Comparison of ENCODE assay signal across 8 cellular contexts in genomic region chr18:68714356-68714706, GRCh38. TPM values are rescaled to one million over a fixed set of nuclear protein-coding genes. Genes with fewer than 3 reads are reported as not detected.
A peak's percentile ranks its signal among the peaks of the same experiment; 100 is the strongest.
DNase-seq lines count a peak whose midpoint lies in the region; ATAC-seq and TF ChIP-seq lines count a peak whose summit lies in the region.

No MANE protein-coding gene starts in this region.

- peaks cover 7% of the 10 kb centered on the region for H4K20me1 ChIP-seq in neural progenitor cell (ENCODE audit: low read depth)

- TF ChIP-seq CTCF in AG10803 (conservative IDR thresholded peaks at IDR 0.05; ENCODE audit: low read length) (no peak), VCaP (conservative IDR thresholded peaks at IDR 0.05) (no peak), fibroblast of the aortic adventitia (IDR thresholded peaks at IDR 0.05; ENCODE audit: insufficient read depth, low read length) (no peak), neural progenitor cell (IDR thresholded peaks at IDR 0.05) (no peak)

- peak overlapping the region; percentile 90 for H3K4me3 ChIP-seq in AG10803 (ENCODE audit: low read length)
- peak overlapping the region; percentile 92 for H3K4me3 ChIP-seq in fibroblast of the aortic adventitia (ENCODE audit: low read depth, low read length)
- peak overlapping the region; percentile 77 for H3K4me3 ChIP-seq in neural progenitor cell

- no peaks in the 10 kb centered on the region for H3K27me3 ChIP-seq in neural progenitor cell

- H3K4me1 ChIP-seq in neural progenitor cell = peaks cover 19% of the 10 kb centered on the region

- peak overlapping the region; percentile 36 for H3K27ac Mint-ChIP-seq in neural progenitor cell

- peak; percentile 6 for ATAC-seq in GM18870 (IDR thresholded peaks at IDR 0.05; ENCODE audit: unreplicated experiment)
- ATAC-seq in HG03196 (IDR thresholded peaks at IDR 0.05; ENCODE audit: unreplicated experiment) = peak; percentile 12

- peaks cover 23% of the 10 kb centered on the region for H3K36me3 ChIP-seq in neural progenitor cell

- peak overlapping the region; percentile 94 for H3K4me2 ChIP-seq in neural progenitor cell

- peaks cover 17% of the 10 kb centered on the region for H3K4me1 Mint-ChIP-seq in neural progenitor cell

- H3K4me3 Mint-ChIP-seq in neural progenitor cell = peak overlapping the region; percentile 98

- H3K9me3 ChIP-seq in neural progenitor cell (ENCODE audit: low read depth) = no peaks in the 10 kb centered on the region

- peaks cover 17% of the 10 kb centered on the region for H3K36me3 Mint-ChIP-seq in neural progenitor cell

- peaks cover 57% of the 10 kb centered on the region for H3K79me2 ChIP-seq in neural progenitor cell (ENCODE audit: low read depth)

- H3F3A ChIP-seq in neural progenitor cell (ENCODE audit: low read depth) = no peaks in the 10 kb centered on the region

- DNase-seq in AG10803 (ENCODE audit: low read depth) (no peak), fibroblast of the aortic adventitia (ENCODE audit: low read depth) (no peak), neural progenitor cell (ENCODE audit: low spot score) (peak; percentile 43), NCI-H187 (lab: John Stamatoyannopoulos, UW) (no peak), inferior parietal cortex (ENCODE audit: extremely low spot score) (no peak)

- peak overlapping the region; percentile 83 for H3K27ac ChIP-seq in VCaP
- no peak overlapping the region for H3K27ac ChIP-seq in neural progenitor cell

- peak overlapping the region; percentile 89 for H2AFZ ChIP-seq in neural progenitor cell (replicated peaks)

- H3K9ac ChIP-seq in neural progenitor cell = peak overlapping the region; percentile 52

- no peaks in the 10 kb centered on the region for H3K9me3 Mint-ChIP-seq in neural progenitor cell

- no peaks in the 10 kb centered on the region for H3K27me3 Mint-ChIP-seq in neural progenitor cell (ENCODE audit: insufficient read depth, low read depth)

RNA-seq across cellular contexts. Expression of gene TMX3, which starts 0.6 kb away (rescaled TPM):
- total RNA-seq in fibroblast of the aortic adventitia (ENCODE audit: low replicate concordance) (80.8 and 93.3 TPM in 2 replicates), neural progenitor cell (ENCODE audit: low replicate concordance) (51.2 and 89.6 TPM in 2 replicates)
